Comparison of ENCODE assay signal across 8 cellular contexts in the genomic region with DNA sequence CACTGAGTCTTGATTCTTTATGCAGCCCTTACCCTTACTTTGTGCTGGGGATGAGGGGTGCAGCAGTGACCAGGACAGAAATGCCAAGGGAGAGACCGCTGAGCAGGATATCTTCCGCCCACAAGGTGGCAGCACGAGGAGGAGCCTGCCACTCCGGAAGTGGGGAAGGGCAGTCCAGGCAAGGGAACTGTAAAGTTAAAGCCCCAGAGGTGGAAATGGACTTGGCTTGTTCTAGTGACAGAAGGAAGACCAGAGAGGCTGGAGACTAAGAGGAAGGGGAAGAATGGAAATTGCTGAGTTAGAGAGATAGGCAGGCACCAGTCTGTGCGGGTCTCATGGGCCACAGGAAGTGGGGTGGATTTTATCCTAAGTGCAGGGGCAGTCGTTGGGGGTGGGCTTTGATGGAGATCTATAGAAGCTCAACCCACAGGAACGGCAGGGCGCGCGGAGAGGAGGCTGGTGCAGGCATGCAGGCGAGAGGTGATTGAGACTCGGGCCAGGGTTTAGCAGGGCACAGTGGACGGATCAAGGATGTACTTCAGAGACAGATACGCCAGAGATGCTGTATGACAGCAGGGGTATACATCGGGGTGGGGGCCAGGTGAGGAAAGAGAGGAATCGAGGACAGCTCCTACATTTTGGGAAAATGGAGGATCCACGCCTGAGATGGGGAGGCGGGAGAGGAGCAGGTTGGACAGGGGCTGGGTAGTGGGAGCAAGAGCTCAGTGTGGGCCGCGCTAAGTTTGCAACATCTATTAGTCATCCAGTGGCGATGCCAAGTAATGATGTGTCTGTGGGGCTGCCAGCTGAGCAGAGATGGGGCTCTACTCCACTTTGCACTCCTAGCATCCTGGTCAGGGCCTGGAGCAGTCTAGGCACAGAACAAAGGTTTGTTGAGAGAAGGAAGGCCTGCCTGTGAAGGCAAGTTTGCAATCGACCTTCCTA. TPM values are rescaled to one million over a fixed set of nuclear protein-coding genes. Genes with fewer than 3 reads are reported as not detected.
DNase-seq lines count a peak whose midpoint lies in the region; ATAC-seq and TF ChIP-seq lines count a peak whose summit lies in the region.

No MANE protein-coding gene starts in this region.

- H3K36me3 Mint-ChIP-seq in Calu3 (ENCODE audit: insufficient read depth, unreplicated experiment), result peaks cover 42% of the 10 kb centered on the region
- peaks cover 11% of the 10 kb centered on the region for H3K36me3 Mint-ChIP-seq in stimulated activated memory B cell treated with anti-CD40 and anti-IgM and Interleukin-4, amounts not matched to agents 10 μg/mL and 1 μg/mL and 100 μg/mL, for 72 hours

- peaks cover 33% of the 10 kb centered on the region for H3K4me1 Mint-ChIP-seq in Calu3 (ENCODE audit: low read depth, unreplicated experiment)
- peaks cover 54% of the 10 kb centered on the region for H3K4me1 Mint-ChIP-seq in stimulated activated memory B cell treated with anti-CD40 and anti-IgM and Interleukin-4, amounts not matched to agents 10 μg/mL and 1 μg/mL and 100 μg/mL, for 72 hours

- peak; percentile 80 for TF ChIP-seq CTCF in Calu3 (IDR thresholded peaks at IDR 0.05; ENCODE audit: unreplicated experiment)

- H3K27me3 Mint-ChIP-seq in Calu3 (ENCODE audit: unreplicated experiment), result no peaks in the 10 kb centered on the region
- peaks cover 7% of the 10 kb centered on the region for H3K27me3 Mint-ChIP-seq in stimulated activated memory B cell treated with anti-CD40 and anti-IgM and Interleukin-4, amounts not matched to agents 10 μg/mL and 1 μg/mL and 100 μg/mL, for 72 hours

- CTCF ChIA-PET in Calu3 (lab: Charles Lee), result interaction anchor here (0.6 to 3.0 kb wide), 3 partner anchors 54 to 1771 kb away, joined by 4 to 17 read pairs (median 5); no protein-coding TSS in a partner anchor

- BruUV-seq in Calu3 (replicated peaks; lab: Mats Ljungman, UMichigan), result no TSS peak

- peak overlapping the region; percentile 2 for H3K4me3 Mint-ChIP-seq in Calu3 (ENCODE audit: low read depth, unreplicated experiment)
- peak overlapping the region; percentile 33 for H3K4me3 Mint-ChIP-seq in stimulated activated memory B cell treated with anti-CD40 and anti-IgM and Interleukin-4, amounts not matched to agents 10 μg/mL and 1 μg/mL and 100 μg/mL, for 72 hours

- intact Hi-C loops in Calu3 (cut with micrococcal nuclease; ENCODE audit: unreplicated experiment), result loop anchor here (1.0 to 10.0 kb wide), 2 partner anchors 54 to 122 kb away; no protein-coding TSS in a partner anchor

- DNase-seq in Calu3 (peak; percentile 89), HK-2 (ENCODE audit: unreplicated experiment) (peak; percentile 67), NCI-H82 treated with DMSO at 0.1 percent for 48 hours (lab: John Stamatoyannopoulos, UW; ENCODE audit: unreplicated experiment) (peak; percentile 45), medulla oblongata (ENCODE audit: extremely low spot score) (peak; percentile 90)
- peak; percentile 58 to 66 for DNase-seq in activated CD4-positive, alpha-beta T cell treated with anti-CD3 and anti-CD28 coated beads, Interleukin-2, amount 50 U/mL, for 4 hours
- peak; percentile 66 for DNase-seq in effector CD4-positive, alpha-beta T cell

- peak; percentile 65 for ATAC-seq in stimulated activated memory B cell treated with anti-CD40 and anti-IgM and Interleukin-4, amounts not matched to agents 10 μg/mL and 1 μg/mL and 100 μg/mL, for 72 hours
- no peak for ATAC-seq in GM18909 (IDR thresholded peaks at IDR 0.05; ENCODE audit: poor library complexity, unreplicated experiment)

- peak overlapping the region; percentile 64 for H3K27ac Mint-ChIP-seq in Calu3 (ENCODE audit: unreplicated experiment)
- peak overlapping the region; percentile 73 for H3K27ac Mint-ChIP-seq in stimulated activated memory B cell treated with anti-CD40 and anti-IgM and Interleukin-4, amounts not matched to agents 10 μg/mL and 1 μg/mL and 100 μg/mL, for 72 hours

- no peaks in the 10 kb centered on the region for H3K9me3 Mint-ChIP-seq in Calu3 (ENCODE audit: low read depth, unreplicated experiment)
- no peaks in the 10 kb centered on the region for H3K9me3 Mint-ChIP-seq in stimulated activated memory B cell treated with anti-CD40 and anti-IgM and Interleukin-4, amounts not matched to agents 10 μg/mL and 1 μg/mL and 100 μg/mL, for 72 hours

RNA-seq across cellular contexts. Expression of gene GRK2, which starts 3.3 kb away (rescaled TPM):
- total RNA-seq in Calu3 (2022), result 69.8 and 71.3 TPM in 2 replicates

RNA-seq across cellular contexts. Expression of gene ANKRD13D, which starts 26.1 kb away (rescaled TPM):
- 50.8 and 58.5 TPM in 2 replicates for total RNA-seq in Calu3 (2022)

RNA-seq across cellular contexts. Expression of gene SSH3, which starts 40.3 kb away (rescaled TPM):
- 73.0 and 84.3 TPM in 2 replicates for total RNA-seq in Calu3 (2022)
